9 cellular contexts compared by ENCODE assay signal in genomic region chr2:46335404-46335965, GRCh38. TPM values are rescaled to one million over a fixed set of nuclear protein-coding genes. Genes with fewer than 3 reads are reported as not detected.
A peak's percentile ranks its signal among the peaks of the same experiment; 100 is the strongest.
DNase-seq lines count a peak whose midpoint lies in the region; ATAC-seq and TF ChIP-seq lines count a peak whose summit lies in the region.
"Had no signal": no experiment of that assay in that cellular context is flagged by ENCODE, and none has a peak within 500 bp of the region (broad histone marks: within the 10 kb centered on the region; RNA-seq: fewer than 3 reads in every experiment).

No MANE protein-coding gene starts in this region.

- H3K18ac ChIP-seq in neuronal stem cell (ENCODE audit: low read length): peak overlapping the region; percentile 3

- no peak overlapping the region for H4K91ac ChIP-seq in neuronal stem cell (ENCODE audit: low read depth, low read length, poor library complexity)

- peaks cover 40% of the 10 kb centered on the region for H3K27me3 Mint-ChIP-seq in stimulated activated memory B cell treated with anti-CD40 and anti-IgM and Interleukin-4, amounts not matched to agents 10 μg/mL and 1 μg/mL and 100 μg/mL, for 72 hours

- TF ChIP-seq CTCF in AG10803 (conservative IDR thresholded peaks at IDR 0.05; ENCODE audit: low read length): no peak

- H4K8ac ChIP-seq in neuronal stem cell (ENCODE audit: low read depth, low read length): no peak overlapping the region

- H3K4me3 Mint-ChIP-seq in stimulated activated memory B cell treated with anti-CD40 and anti-IgM and Interleukin-4, amounts not matched to agents 10 μg/mL and 1 μg/mL and 100 μg/mL, for 72 hours: no peak overlapping the region

- no peak overlapping the region for H3K9ac ChIP-seq in neuronal stem cell (ENCODE audit: low read depth, low read length, poor library complexity)

- ATAC-seq in stimulated activated memory B cell treated with anti-CD40 and anti-IgM and Interleukin-4, amounts not matched to agents 10 μg/mL and 1 μg/mL and 100 μg/mL, for 72 hours: no peak
- ATAC-seq in GM18873 (IDR thresholded peaks at IDR 0.05; ENCODE audit: low FRiP score, unreplicated experiment): no peak

- no peak overlapping the region for H3K14ac ChIP-seq in neuronal stem cell (ENCODE audit: low read length)

- H3K27me3 ChIP-seq in SJCRH30 (no peaks in the 10 kb centered on the region), neuronal stem cell (ENCODE audit: control insufficient read depth in 3 of 3, insufficient read depth in 3 of 3, low read depth in 1 of 3, low read length in 3 of 3) (peaks cover 0 to 32% (median 0%) of the 10 kb centered on the region in 3 experiments), HAP-1 (ENCODE audit: low read depth) (no peaks in the 10 kb centered on the region)

- no peak overlapping the region for H2AK5ac ChIP-seq in neuronal stem cell (ENCODE audit: low read depth, low read length)

- no peaks in the 10 kb centered on the region for H3K9me3 Mint-ChIP-seq in stimulated activated memory B cell treated with anti-CD40 and anti-IgM and Interleukin-4, amounts not matched to agents 10 μg/mL and 1 μg/mL and 100 μg/mL, for 72 hours

- no peak overlapping the region for H2BK120ac ChIP-seq in neuronal stem cell (ENCODE audit: low read depth, low read length)

- H3K9me3 ChIP-seq in SJCRH30 (replicated peaks) (no peaks in the 10 kb centered on the region), neuronal stem cell (replicated peaks in 1 of 2; ENCODE audit: control insufficient read depth in 2 of 2, insufficient read depth in 1 of 2, low read depth in 1 of 2, low read length in 2 of 2) (no peaks in the 10 kb centered on the region), HAP-1 (no peaks in the 10 kb centered on the region)

- H2BK15ac ChIP-seq in neuronal stem cell (ENCODE audit: low read length): no peak overlapping the region

- no peaks in the 10 kb centered on the region for H3K79me1 ChIP-seq in neuronal stem cell (ENCODE audit: low read depth, low read length)

- no peak overlapping the region for H2BK12ac ChIP-seq in neuronal stem cell (ENCODE audit: low read length)

- H3K36me3 ChIP-seq in SJCRH30 (no peaks in the 10 kb centered on the region), neuronal stem cell (replicated peaks in 1 of 2; ENCODE audit: control insufficient read depth in 2 of 2, insufficient read depth in 2 of 2, low read length in 2 of 2) (no peaks in the 10 kb centered on the region), HAP-1 (replicated peaks) (no peaks in the 10 kb centered on the region)

- in situ Hi-C loops in HAP-1 (cut with MboI; ENCODE audit: low sequenced_read_pairs): no loop called here

- no peaks in the 10 kb centered on the region for H3K36me3 Mint-ChIP-seq in stimulated activated memory B cell treated with anti-CD40 and anti-IgM and Interleukin-4, amounts not matched to agents 10 μg/mL and 1 μg/mL and 100 μg/mL, for 72 hours

- H3K27ac Mint-ChIP-seq in stimulated activated memory B cell treated with anti-CD40 and anti-IgM and Interleukin-4, amounts not matched to agents 10 μg/mL and 1 μg/mL and 100 μg/mL, for 72 hours: no peak overlapping the region

- no peak overlapping the region for H3K4me2 ChIP-seq in neuronal stem cell (ENCODE audit: insufficient read depth, low read length, poor library complexity, severe bottlenecking)

- H3K4me1 ChIP-seq in SJCRH30: peaks cover 73% of the 10 kb centered on the region
- peaks cover 6 to 15% of the 10 kb centered on the region in 2 donors for H3K4me1 ChIP-seq in neuronal stem cell (ENCODE audit: control insufficient read depth in 2 of 2, insufficient read depth in 1 of 2, low read depth in 1 of 2, low read length in 2 of 2)
- 0 out of 2 replicates have a peak, but pooled peaks cover 3% of the 10 kb centered on the region for H3K4me1 ChIP-seq in HAP-1

- H3K4me1 Mint-ChIP-seq in stimulated activated memory B cell treated with anti-CD40 and anti-IgM and Interleukin-4, amounts not matched to agents 10 μg/mL and 1 μg/mL and 100 μg/mL, for 72 hours: no peaks in the 10 kb centered on the region

- peak overlapping the region; percentile 55 for H3K4me3 ChIP-seq in AG10803 (ENCODE audit: low read length)
- H3K4me3 ChIP-seq in SJCRH30: peak overlapping the region; percentile 40
- no peak overlapping the region for H3K4me3 ChIP-seq in neuronal stem cell (ENCODE audit: low read length in 2 of 2)
- no peak overlapping the region for H3K4me3 ChIP-seq in HAP-1

- peak overlapping the region; percentile 82 for H2AFZ ChIP-seq in neuronal stem cell (ENCODE audit: low read length)

- no CpG with 5 or more reads among the region's 15 CpGs for WGBS in neuronal stem cell (ENCODE audit: extremely low coverage in 2 of 2, insufficient read length in 2 of 2, insufficient replicate concordance in 1 of 2), 2 donors

- peak; percentile 83 for DNase-seq in AG10803 (ENCODE audit: low read depth)
- DNase-seq in SJCRH30: peak; percentile 80 to 88
- peak; percentile 44 for DNase-seq in fibroblast of the conjunctiva (ENCODE audit: low read depth)
- DNase-seq in neuronal stem cell (ENCODE audit: low spot score): peak; percentile 20
- no peak for DNase-seq in HAP-1 (ENCODE audit: low spot score in 2 of 2)
- no peak for DNase-seq in activated CD4-positive, alpha-beta T cell treated with anti-CD3 and anti-CD28 coated beads, Interleukin-2, amount 50 U/mL, for 4 hours
- DNase-seq: activated naive CD4-positive, alpha-beta T cell had no signal

- H3K23ac ChIP-seq in neuronal stem cell (ENCODE audit: low read depth, low read length, poor library complexity): no peak overlapping the region

- no peak overlapping the region for H3K4ac ChIP-seq in neuronal stem cell (ENCODE audit: low read length)

- no peak overlapping the region for H2BK5ac ChIP-seq in neuronal stem cell (ENCODE audit: low read length)

- H3K27ac ChIP-seq in SJCRH30 (peak overlapping the region; percentile 98), neuronal stem cell (replicated peaks; ENCODE audit: low read length) (no peak overlapping the region)

RNA-seq across cellular contexts. Expression of gene EPAS1, which starts 38.3 kb away (rescaled TPM):
- 16.5 and 17.3 TPM in 2 replicates for total RNA-seq in SJCRH30 (2014; rRNA removed; shearing (Covaris generic))
- polyA plus RNA-seq in neuronal stem cell (2013, experiment 1 of 2): 0.24 TPM
- polyA plus RNA-seq in neuronal stem cell (2013, experiment 2 of 2): 0.19 TPM

Comparison
In these comparisons a context has a peak if more than half of its experiments do, and no peak if none do; other contexts are left out.
1. DNase-seq: peak in AG10803 (single experiment), SJCRH30 (2 of 2), fibroblast of the conjunctiva (single experiment) and neuronal stem cell (single experiment); none in HAP-1 (0 of 2) and activated CD4-positive, alpha-beta T cell treated with anti-CD3 and anti-CD28 coated beads, Interleukin-2, amount 50 U/mL, for 4 hours (0 of 2).
2. H3K4me3 ChIP-seq: peak in AG10803 (single experiment) and SJCRH30 (single experiment); none in neuronal stem cell (0 of 2) and HAP-1 (single experiment).